13 cellular contexts compared by ENCODE assay signal in the genomic region with DNA sequence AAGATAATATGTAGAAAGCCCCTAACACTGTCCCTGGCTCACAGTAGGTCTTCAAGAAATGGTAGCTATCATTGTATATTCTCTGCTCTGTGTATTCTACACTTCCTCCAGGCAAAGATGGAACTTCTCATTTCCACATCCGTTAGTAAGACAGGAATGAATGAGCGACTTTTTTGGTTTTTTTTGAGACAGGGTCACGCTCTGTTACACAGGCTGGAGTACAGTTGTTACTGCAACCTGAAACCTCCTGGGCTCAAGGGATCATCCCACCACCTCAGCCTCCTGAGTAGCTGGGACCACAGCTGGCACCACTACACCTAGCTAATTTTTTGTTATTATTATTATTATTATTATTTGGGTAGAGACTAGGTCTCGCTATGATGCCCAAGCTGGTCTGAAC.
"Had no signal": no experiment of that assay in that cellular context is flagged by ENCODE, and none has a peak within 500 bp of the region (broad histone marks: within the 10 kb centered on the region; RNA-seq: fewer than 3 reads in every experiment).

No MANE protein-coding gene starts in this region.

- H3K27ac ChIP-seq: right atrium auricular region, skin epidermis, testis had no signal

- H3K27me3 ChIP-seq: right atrium auricular region, testis had no signal

- H3K4me1 ChIP-seq: testis had no signal

- H3K36me3 ChIP-seq: right atrium auricular region had no signal

- ATAC-seq: stimulated activated naive CD8-positive, alpha-beta T cell treated with anti-CD3 and anti-CD28 coated beads, Interleukin-15, amount 100 ng/mL, for 72 hours had no signal

- H3K4me3 ChIP-seq: right atrium auricular region, skin epidermis, testis had no signal

- DNase-seq: activated CD4-positive, alpha-beta T cell treated with anti-CD3 and anti-CD28 coated beads, Interleukin-2, amount 50 U/mL, for 4 hours; activated CD4-positive, CD25-positive, alpha-beta regulatory T cell treated with anti-CD3 and anti-CD28 coated beads, Interleukin-2, amount 50 U/mL, for 72 hours; activated effector memory CD4-positive, alpha-beta T cell treated with Interleukin-2 at 50 U/mL for 16 hours; activated T-cell treated with anti-CD3 and anti-CD28 coated beads, Interleukin-2, amount 50 U/mL, for 24 hours; central memory CD4-positive, alpha-beta T cell; kidney glomerular epithelial cell; midbrain; posterior cingulate gyrus; stimulated activated CD4-positive, alpha-beta T cell treated with anti-CD3 and anti-CD28 coated beads, Interleukin-4, amount 100 ng/mL, for 4 hours; stimulated activated naive CD8-positive, alpha-beta T cell treated with anti-CD3 and anti-CD28 coated beads, Interleukin-15, amount 100 ng/mL, for 72 hours; testis had no signal

- H3K9me3 ChIP-seq: right atrium auricular region, testis had no signal
